ENCODE assay signal across 24 cellular contexts in genomic region chr2:9815844-9816279, GRCh38. TPM values are rescaled to one million over a fixed set of nuclear protein-coding genes. Genes with fewer than 3 reads are reported as not detected.
DNase-seq lines count a peak whose midpoint lies in the region; ATAC-seq and TF ChIP-seq lines count a peak whose summit lies in the region.
"Had no signal": no experiment of that assay in that cellular context is flagged by ENCODE, and none has a peak within 500 bp of the region (broad histone marks: within the 10 kb centered on the region; RNA-seq: fewer than 3 reads in every experiment).

No MANE protein-coding gene starts in this region.

- no peaks in the 10 kb centered on the region for H3K36me3 Mint-ChIP-seq in activated CD4-positive, alpha-beta T cell treated with anti-CD3 and anti-CD28 coated beads, Interleukin-2, amount 10 ng/mL, durations not matched to agents 24 days and 14 days (ENCODE audit: low read depth)
- H3K36me3 Mint-ChIP-seq: naive thymus-derived CD8-positive, alpha-beta T cell had no signal

- ATAC-seq in HG03571 (IDR thresholded peaks at IDR 0.05; ENCODE audit: unreplicated experiment) = no peak
- no peak for ATAC-seq in psoas muscle
- no peak for ATAC-seq in GM18520 (IDR thresholded peaks at IDR 0.05; ENCODE audit: unreplicated experiment)
- ATAC-seq: left lung; pancreas; stimulated activated naive CD8-positive, alpha-beta T cell treated with anti-CD3 and anti-CD28 coated beads, Interleukin-15, amount 100 ng/mL, for 72 hours had no signal

- no peak for TF ChIP-seq CTCF in psoas muscle (IDR thresholded peaks at IDR 0.05)

- no peak overlapping the region for H3K27ac ChIP-seq in psoas muscle
- H3K27ac ChIP-seq: left lung, pancreas, sigmoid colon, tibial artery had no signal

- intact Hi-C loops in activated CD4-positive, alpha-beta T cell treated with anti-CD3 and anti-CD28 coated beads, Interleukin-2, amount 10 ng/mL, durations not matched to agents 24 days and 14 days (cut with micrococcal nuclease) = loop anchor here (10.0 kb wide), 1 partner anchor 139 kb away; the partner anchor contains the start of gene GRHL1
- intact Hi-C loops in posterior vena cava (cut with DNase I) (no loop called here), psoas muscle (cut with DNase I) (loop anchor here in 1 of 2 donors (10.0 kb wide), 2 partner anchors 129 to 229 kb away; partner anchors contain the start of gene KLF11)

- no peak overlapping the region for H3K4me3 ChIP-seq in psoas muscle
- H3K4me3 ChIP-seq: left lung, pancreas, sigmoid colon, tibial artery had no signal

- no peaks in the 10 kb centered on the region for H3K9me3 ChIP-seq in psoas muscle
- H3K9me3 ChIP-seq: left lung, pancreas, sigmoid colon, tibial artery had no signal

- no peaks in the 10 kb centered on the region for H3K9me3 Mint-ChIP-seq in activated CD4-positive, alpha-beta T cell treated with anti-CD3 and anti-CD28 coated beads, Interleukin-2, amount 10 ng/mL, durations not matched to agents 24 days and 14 days
- H3K9me3 Mint-ChIP-seq: activated T-helper 2 cell treated with anti-CD3 and anti-CD28 coated beads, Interferon-gamma antibody, Interleukin-2, Interleukin-4, amounts not matched to agents 10 μg/mL and 5 μg/mL and 100 μg/mL, durations not matched to agents 14 hours and 24 hours and 36 hours; naive thymus-derived CD8-positive, alpha-beta T cell; stimulated activated naive CD8-positive, alpha-beta T cell treated with anti-CD3 and anti-CD28 coated beads, Interleukin-15, amount 100 ng/mL, for 72 hours had no signal

- H3K4me3 Mint-ChIP-seq in activated CD4-positive, alpha-beta T cell treated with anti-CD3 and anti-CD28 coated beads, Interleukin-2, amount 10 ng/mL, durations not matched to agents 24 days and 14 days = no peak overlapping the region

- no peaks in the 10 kb centered on the region for H3K36me3 ChIP-seq in psoas muscle (ENCODE audit: insufficient read depth in 1 of 2, low read depth in 1 of 2)
- H3K36me3 ChIP-seq: left lung, pancreas, sigmoid colon, tibial artery had no signal

- H3K27me3 Mint-ChIP-seq in activated CD4-positive, alpha-beta T cell treated with anti-CD3 and anti-CD28 coated beads, Interleukin-2, amount 10 ng/mL, durations not matched to agents 24 days and 14 days = peaks cover 13% of the 10 kb centered on the region

- no peaks in the 10 kb centered on the region for H3K27me3 ChIP-seq in psoas muscle (ENCODE audit: insufficient read depth in 3 of 3, low read length in 2 of 3)
- H3K27me3 ChIP-seq: left lung, pancreas, sigmoid colon had no signal

- 85 to 87% (median 86%) methylated on average over 17 of the region's 17 CpGs for whole genome bisulfite sequencing in psoas muscle, 3 donors

- in situ Hi-C loops in KBM-7 (cut with MboI; ENCODE audit: low pct_unique_long_range_greater_than_20kb, low sequenced_read_pairs) = no loop called here

- no peak for DNase-seq in activated CD4-positive, alpha-beta T cell treated with anti-CD3 and anti-CD28 coated beads, Interleukin-2, amount 10 ng/mL, durations not matched to agents 24 days and 14 days
- no peak for DNase-seq in activated CD4-positive, alpha-beta T cell treated with anti-CD3 and anti-CD28 coated beads, Interleukin-2, amount 50 U/mL, for 4 hours
- DNase-seq in KBM-7 (peak; percentile 14), islet precursor cell (peak; percentile 49), posterior vena cava (ENCODE audit: low spot score) (peak; percentile 81), psoas muscle (no peak)
- DNase-seq: activated CD4-positive, CD25-positive, alpha-beta regulatory T cell treated with anti-CD3 and anti-CD28 coated beads, Interleukin-2, amount 50 U/mL, for 72 hours; DMS79 treated with DMSO at 0.1 percent for 48 hours; effector CD8-positive, alpha-beta T cell; erythroblast; H7; midbrain; naive thymus-derived CD8-positive, alpha-beta T cell; NCI-H1092 treated with DMSO at 0.1 percent for 48 hours; NCI-H187 treated with DMSO at 0.1 percent for 48 hours; NCI-H526 treated with DMSO at 0.1 percent for 48 hours; sigmoid colon; stimulated activated naive CD8-positive, alpha-beta T cell treated with anti-CD3 and anti-CD28 coated beads, Interleukin-15, amount 100 ng/mL, for 72 hours; tibial artery had no signal

- H3K4me1 ChIP-seq in psoas muscle = peaks cover 5% of the 10 kb centered on the region

- peaks cover 11% of the 10 kb centered on the region for H3K4me1 Mint-ChIP-seq in activated CD4-positive, alpha-beta T cell treated with anti-CD3 and anti-CD28 coated beads, Interleukin-2, amount 10 ng/mL, durations not matched to agents 24 days and 14 days

- peak overlapping the region; percentile 32 for H3K27ac Mint-ChIP-seq in activated CD4-positive, alpha-beta T cell treated with anti-CD3 and anti-CD28 coated beads, Interleukin-2, amount 10 ng/mL, durations not matched to agents 24 days and 14 days
- H3K27ac Mint-ChIP-seq: activated T-helper 2 cell treated with anti-CD3 and anti-CD28 coated beads, Interferon-gamma antibody, Interleukin-2, Interleukin-4, amounts not matched to agents 10 μg/mL and 5 μg/mL and 100 μg/mL, durations not matched to agents 14 hours and 24 hours and 36 hours; stimulated activated naive CD8-positive, alpha-beta T cell treated with anti-CD3 and anti-CD28 coated beads, Interleukin-15, amount 100 ng/mL, for 72 hours had no signal

RNA-seq across cellular contexts. Expression of gene TAF1B, which starts 27.4 kb away (rescaled TPM):
- 21.9 and 22.7 TPM in 2 replicates for total RNA-seq in activated CD4-positive, alpha-beta T cell treated with anti-CD3 and anti-CD28 coated beads, Interleukin-2, amount 10 ng/mL, durations not matched to agents 24 days and 14 days
- total RNA-seq in posterior vena cava (10 to 100 TPM; 20.8 to 21.6 TPM), psoas muscle (1 to 10 TPM; 3.8 to 7.6 (median 5.8) TPM)
- 1 to 10 TPM; 2.7 to 6.0 (median 5.7) TPM for polyA plus RNA-seq in psoas muscle

Comparison
In these comparisons a context has a peak if more than half of its experiments do, and no peak if none do; other contexts are left out.
1. DNase-seq: peak in KBM-7 (single experiment), islet precursor cell (single experiment) and posterior vena cava (single experiment); none in activated CD4-positive, alpha-beta T cell treated with anti-CD3 and anti-CD28 coated beads, Interleukin-2, amount 10 ng/mL, durations not matched to agents 24 days and 14 days (single experiment), activated CD4-positive, alpha-beta T cell treated with anti-CD3 and anti-CD28 coated beads, Interleukin-2, amount 50 U/mL, for 4 hours (0 of 2) and psoas muscle (0 of 2).